ENCODE assay signal across 11 cellular contexts in genomic region chrX:134237363-134237702, GRCh38. TPM values are rescaled to one million over a fixed set of nuclear protein-coding genes. Genes with fewer than 3 reads are reported as not detected.
DNase-seq lines count a peak whose midpoint lies in the region; ATAC-seq and TF ChIP-seq lines count a peak whose summit lies in the region.
"Had no signal": no experiment of that assay in that cellular context is flagged by ENCODE, and none has a peak within 500 bp of the region (broad histone marks: within the 10 kb centered on the region; RNA-seq: fewer than 3 reads in every experiment).

No MANE protein-coding gene starts in this region.

- no peak for ATAC-seq in GM19467 (IDR thresholded peaks at IDR 0.05; ENCODE audit: unreplicated experiment)
- ATAC-seq in GM19023 (IDR thresholded peaks at IDR 0.05; ENCODE audit: unreplicated experiment) = no peak

- 1 to 43% (median 4%) methylated on average over 12 to 22 of the region's 23 CpGs for WGBS in spleen, 5 donors

- intact Hi-C loops in spleen (cut with DNase I; ENCODE audit: low total_unique reads) = no loop called here

- H3K4me2 ChIP-seq in Karpas-422 (ENCODE audit: low read depth, low read length, poor library complexity, severe bottlenecking) = no peak overlapping the region

- no peak for TF ChIP-seq POLR2A in spleen (IDR thresholded peaks at IDR 0.05)

- no peak overlapping the region for H3K9ac ChIP-seq in Karpas-422 (ENCODE audit: low read length)

- H3K79me2 ChIP-seq in Karpas-422 (ENCODE audit: low read length) = no peaks in the 10 kb centered on the region

- no peak overlapping the region for H3K27ac Mint-ChIP-seq in immature natural killer cell

- no peaks in the 10 kb centered on the region for H3K9me3 Mint-ChIP-seq in immature natural killer cell

- H3K4me1 Mint-ChIP-seq in immature natural killer cell = no peaks in the 10 kb centered on the region

- TF ChIP-seq CTCF in astrocyte of the cerebellum (IDR thresholded peaks at IDR 0.05; ENCODE audit: low read depth, low read length, missing control alignments) (no peak), spleen (IDR thresholded peaks at IDR 0.05 in 8 of 11, conservative IDR thresholded peaks at IDR 0.05 in 3 of 11) (no peak)

- no peaks in the 10 kb centered on the region for H3K9me3 ChIP-seq in HAP-1
- no peaks in the 10 kb centered on the region for H3K9me3 ChIP-seq in spleen
- H3K9me3 ChIP-seq in Karpas-422 (ENCODE audit: low read length) = no peaks in the 10 kb centered on the region

- no peak overlapping the region for H2AFZ ChIP-seq in Karpas-422 (ENCODE audit: low read length)

- no peaks in the 10 kb centered on the region for H3K9me2 ChIP-seq in Karpas-422 (replicated peaks; ENCODE audit: insufficient read depth, low read length)

- in situ Hi-C loops in HAP-1 (cut with MboI; ENCODE audit: low sequenced_read_pairs) = no loop called here
- in situ Hi-C loops in astrocyte of the cerebellum (cut with HindIII; ENCODE audit: low sequenced_read_pairs) = no loop called here

- peak overlapping the region; percentile 12 to 51 (median 44) for H3K4me3 Mint-ChIP-seq in immature natural killer cell

- H3K27me3 Mint-ChIP-seq in immature natural killer cell (ENCODE audit: low read depth in 3 of 3) = peaks cover 2 to 6% (median 5%) of the 10 kb centered on the region in 3 donors

- H3K27ac ChIP-seq in spleen = no peak overlapping the region
- H3K27ac ChIP-seq in Karpas-422 (ENCODE audit: low read length) = no peak overlapping the region

- H4K20me1 ChIP-seq in Karpas-422 (ENCODE audit: insufficient read depth, low read depth, low read length) = no peaks in the 10 kb centered on the region

- H3K4me1 ChIP-seq in HAP-1 = peaks cover 39% of the 10 kb centered on the region
- peaks cover 0 to 9% (median 0%) of the 10 kb centered on the region in 6 donors for H3K4me1 ChIP-seq in spleen
- no peaks in the 10 kb centered on the region for H3K4me1 ChIP-seq in Karpas-422 (ENCODE audit: low read length)

- no peaks in the 10 kb centered on the region for H3K36me3 Mint-ChIP-seq in immature natural killer cell

- H3K36me3 ChIP-seq in HAP-1 (replicated peaks) (no peaks in the 10 kb centered on the region), spleen (no peaks in the 10 kb centered on the region), Karpas-422 (ENCODE audit: insufficient read depth, low read length) (no peaks in the 10 kb centered on the region)

- H3K27me3 ChIP-seq in HAP-1 (ENCODE audit: low read depth) (no peaks in the 10 kb centered on the region), spleen (replicated peaks in 1 of 7) (peaks cover 0 to 38% (median 13%) of the 10 kb centered on the region in 7 donors), Karpas-422 (ENCODE audit: low read length) (no peaks in the 10 kb centered on the region)

- DNase-seq in HAP-1 (ENCODE audit: low spot score in 2 of 2) = peak in 1 of 2 experiments; percentile 41
- DNase-seq in astrocyte of the cerebellum (ENCODE audit: low read depth) = no peak
- no peak for DNase-seq in immature natural killer cell
- DNase-seq in spleen = no peak
- DNase-seq in NCI-H69 (lab: John Stamatoyannopoulos, UW) = no peak
- no peak for DNase-seq in Karpas-422
- DNase-seq: activated gamma-delta T cell treated with Interleukin-2 at 50 U/mL for 16 hours, RPMI8226 had no signal

- H3K4me3 ChIP-seq in HAP-1 (peak overlapping the region; percentile 36), astrocyte of the cerebellum (ENCODE audit: low read depth, low read length) (peak overlapping the region; percentile 47), spleen (peak overlapping the region; percentile 9 to 67 (median 38)), Karpas-422 (ENCODE audit: low read length) (no peak overlapping the region)

RNA-seq across cellular contexts. Expression of gene CCDC160, which starts 0.4 kb away (rescaled TPM):
- polyA plus RNA-seq in immature natural killer cell (under 1 TPM in 1 of 3 donors, not detected in 2; 0.66 TPM), spleen (under 1 TPM; 0.15 to 0.46 (median 0.29) TPM)
- under 1 TPM in 1 of 7 donors, not detected in 6; 0.69 TPM for total RNA-seq in spleen
- not detected in 2 replicates for total RNA-seq in Karpas-422 (2014; rRNA removed; shearing (Covaris generic); ENCODE audit: low replicate concordance)
- total RNA-seq: lung microvascular endothelial cell had no signal
